Comparison of ENCODE assay signal across 15 cellular contexts in the genomic region with DNA sequence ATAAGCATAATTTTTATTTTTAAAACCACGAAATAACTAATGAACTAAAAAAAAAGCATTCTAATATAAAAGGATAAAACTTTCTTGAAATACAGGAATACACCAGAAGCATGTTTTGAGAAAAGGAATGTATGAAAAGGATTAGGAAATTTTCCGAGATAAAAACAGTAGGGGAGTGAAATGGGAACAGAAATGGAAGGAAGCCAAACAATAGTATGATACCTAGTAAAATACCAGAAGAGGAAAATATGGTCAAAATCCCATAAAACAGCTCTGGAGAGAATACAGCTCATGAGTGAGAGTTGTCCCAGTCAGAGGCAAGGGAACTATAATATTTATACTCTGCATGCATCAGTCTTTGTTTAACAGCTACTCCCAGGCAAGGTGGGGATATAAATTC.
DNase-seq lines count a peak whose midpoint lies in the region; ATAC-seq and TF ChIP-seq lines count a peak whose summit lies in the region.
"Had no signal": no experiment of that assay in that cellular context is flagged by ENCODE, and none has a peak within 500 bp of the region (broad histone marks: within the 10 kb centered on the region; RNA-seq: fewer than 3 reads in every experiment).

No MANE protein-coding gene starts in this region.

- H3K36me3 ChIP-seq in SU-DHL-6 (ENCODE audit: low read length) = no peaks in the 10 kb centered on the region

- no peaks in the 10 kb centered on the region for H3K9me2 ChIP-seq in SU-DHL-6 (replicated peaks; ENCODE audit: insufficient read depth, low read length)

- no peaks in the 10 kb centered on the region for H3K79me2 ChIP-seq in SU-DHL-6 (ENCODE audit: insufficient read depth, low read length)

- H3K4me2 ChIP-seq in SU-DHL-6 (ENCODE audit: low read depth, low read length, poor library complexity, severe bottlenecking) = no peak overlapping the region

- H3K9ac ChIP-seq in SU-DHL-6 (ENCODE audit: low read length) = no peak overlapping the region

- no peaks in the 10 kb centered on the region for H3K9me3 ChIP-seq in SU-DHL-6 (ENCODE audit: insufficient read depth, low read length)

- H4K20me1 ChIP-seq in SU-DHL-6 (ENCODE audit: low read depth, low read length) = no peaks in the 10 kb centered on the region

- H3F3A ChIP-seq in SU-DHL-6 (ENCODE audit: insufficient read depth) = no peaks in the 10 kb centered on the region

- DNase-seq in AG09309 (ENCODE audit: low read depth) (peak; percentile 59), fibroblast of pulmonary artery (ENCODE audit: low read depth) (peak; percentile 3), retinal pigment epithelial cell (ENCODE audit: low read depth) (peak; percentile 13), AG08396 (ENCODE audit: low spot score) (no peak), NK-92 (lab: John Stamatoyannopoulos, UW; ENCODE audit: unreplicated experiment) (no peak)
- DNase-seq: CD4-positive, alpha-beta memory T cell; DMS79; EL; GOT3; H9 had no signal

- ATAC-seq in HG02938 (IDR thresholded peaks at IDR 0.05; ENCODE audit: unreplicated experiment) = no peak

- no peak overlapping the region for H3K4me3 ChIP-seq in AG09309 (ENCODE audit: control insufficient read depth, low read depth, low read length)
- H3K4me3 ChIP-seq in SU-DHL-6 (ENCODE audit: insufficient read depth, low read length, poor library complexity, severe bottlenecking) = no peak overlapping the region
- H3K4me3 ChIP-seq in fibroblast of pulmonary artery (replicated peaks; ENCODE audit: low read depth, low read length) = no peak overlapping the region
- no peak overlapping the region for H3K4me3 ChIP-seq in retinal pigment epithelial cell (ENCODE audit: low read length)

- H3K27ac ChIP-seq in SU-DHL-6 (ENCODE audit: low read depth, low read length) = no peak overlapping the region
- H3K27ac ChIP-seq: 22Rv1, C4-2B, HL-60 had no signal

- no peaks in the 10 kb centered on the region for H3K27me3 ChIP-seq in SU-DHL-6 (ENCODE audit: low read length)

- TF ChIP-seq CTCF in AG09309 (IDR thresholded peaks at IDR 0.05; ENCODE audit: control insufficient read depth, insufficient read depth, low read depth, low read length, missing control alignments) (no peak), SU-DHL-6 (IDR thresholded peaks at IDR 0.05; ENCODE audit: insufficient read depth, low read length, poor library complexity, severe bottlenecking) (no peak), fibroblast of pulmonary artery (IDR thresholded peaks at IDR 0.05; ENCODE audit: low read length, missing control alignments) (no peak), retinal pigment epithelial cell (conservative IDR thresholded peaks at IDR 0.05; ENCODE audit: low read depth, low read length) (no peak)

- H2AFZ ChIP-seq in SU-DHL-6 (ENCODE audit: low read depth, low read length, severe bottlenecking) = peak overlapping the region; percentile 54

Comparison
In these comparisons a context has a peak if more than half of its experiments do, and no peak if none do; other contexts are left out.
1. DNase-seq: peak in AG09309 (single experiment), fibroblast of pulmonary artery (single experiment) and retinal pigment epithelial cell (single experiment); none in AG08396 (single experiment) and NK-92 (single experiment).